In genomic region chr1:155185783-155186265, GRCh38 we compare ENCODE assay signal across 11 cellular contexts. TPM values are rescaled to one million over a fixed set of nuclear protein-coding genes. Genes with fewer than 3 reads are reported as not detected.
DNase-seq lines count a peak whose midpoint lies in the region; ATAC-seq and TF ChIP-seq lines count a peak whose summit lies in the region.
"Had no signal": no experiment of that assay in that cellular context is flagged by ENCODE, and none has a peak within 500 bp of the region (broad histone marks: within the 10 kb centered on the region; RNA-seq: fewer than 3 reads in every experiment).

No MANE protein-coding gene starts in this region.

- H3K4me2 ChIP-seq in neural progenitor cell: no peak overlapping the region

- TF ChIP-seq CTCF in CD14-positive monocyte (IDR thresholded peaks at IDR 0.05) (peak; percentile 0), colonic mucosa (IDR thresholded peaks at IDR 0.05) (no peak), neural progenitor cell (IDR thresholded peaks at IDR 0.05) (no peak)

- no peak overlapping the region for H2AFZ ChIP-seq in neural progenitor cell (replicated peaks)

- H3K27me3 ChIP-seq in colonic mucosa: no peaks in the 10 kb centered on the region
- H3K27me3 ChIP-seq in neural progenitor cell: no peaks in the 10 kb centered on the region
- no peaks in the 10 kb centered on the region for H3K27me3 ChIP-seq in H7 (ENCODE audit: control insufficient read depth, insufficient read depth, low read length)
- H3K27me3 ChIP-seq: dorsolateral prefrontal cortex had no signal

- H3K36me3 Mint-ChIP-seq in CD14-positive monocyte (peaks cover 0 to 3% of the 10 kb centered on the region in 2 donors), neural progenitor cell (peaks cover 11% of the 10 kb centered on the region)

- H3K4me3 ChIP-seq in colonic mucosa: no peak overlapping the region
- no peak overlapping the region for H3K4me3 ChIP-seq in neural progenitor cell
- H3K4me3 ChIP-seq in H7 (ENCODE audit: insufficient read depth, low read depth, low read length): no peak overlapping the region
- H3K4me3 ChIP-seq: dorsolateral prefrontal cortex had no signal

- no peaks in the 10 kb centered on the region for H3K9me3 Mint-ChIP-seq in CD14-positive monocyte
- H3K9me3 Mint-ChIP-seq in neural progenitor cell: peaks cover 4% of the 10 kb centered on the region

- H3K79me2 ChIP-seq in neural progenitor cell (ENCODE audit: low read depth): no peaks in the 10 kb centered on the region

- H3K4me1 ChIP-seq in colonic mucosa (peaks cover 8% of the 10 kb centered on the region), neural progenitor cell (peaks cover 5% of the 10 kb centered on the region)

- intact Hi-C loops in CD14-positive monocyte (cut with micrococcal nuclease) (no loop called here), colonic mucosa (cut with DNase I) (no loop called here)

- H3K27ac ChIP-seq in colonic mucosa (peak overlapping the region; percentile 55), neural progenitor cell (no peak overlapping the region)

- no peaks in the 10 kb centered on the region for H3K9me3 ChIP-seq in colonic mucosa
- no peaks in the 10 kb centered on the region for H3K9me3 ChIP-seq in neural progenitor cell (ENCODE audit: low read depth)

- H3K27me3 Mint-ChIP-seq in CD14-positive monocyte (ENCODE audit: low read depth in 3 of 3) (peaks cover 4 to 17% (median 9%) of the 10 kb centered on the region in 3 donors), neural progenitor cell (ENCODE audit: insufficient read depth, low read depth) (peaks cover 15% of the 10 kb centered on the region)

- H3F3A ChIP-seq in neural progenitor cell (ENCODE audit: low read depth): peaks cover 8% of the 10 kb centered on the region

- H3K36me3 ChIP-seq in colonic mucosa (no peaks in the 10 kb centered on the region), neural progenitor cell (no peaks in the 10 kb centered on the region), H7 (replicated peaks; ENCODE audit: control insufficient read depth, insufficient read depth, low read length) (peaks cover 4% of the 10 kb centered on the region)

- H3K9ac ChIP-seq in colonic mucosa (ENCODE audit: low read depth in 2 of 2, low read length in 2 of 2): peak overlapping the region; percentile 20 to 77
- H3K9ac ChIP-seq in neural progenitor cell: no peak overlapping the region

- H4K20me1 ChIP-seq in neural progenitor cell (ENCODE audit: low read depth): no peaks in the 10 kb centered on the region

- peaks cover 15% of the 10 kb centered on the region for H3K4me1 Mint-ChIP-seq in CD14-positive monocyte
- H3K4me1 Mint-ChIP-seq in neural progenitor cell: peaks cover 7% of the 10 kb centered on the region

- H3K4me3 Mint-ChIP-seq in CD14-positive monocyte (no peak overlapping the region), neural progenitor cell (no peak overlapping the region)

- H3K27ac Mint-ChIP-seq in CD14-positive monocyte (peak overlapping the region in 2 of 7 donors; percentile 25 to 63), neural progenitor cell (peak overlapping the region; percentile 62)

- DNase-seq in CD14-positive monocyte (ENCODE audit: low spot score): no peak
- no peak for DNase-seq in colonic mucosa
- no peak for DNase-seq in neural progenitor cell (ENCODE audit: low spot score)
- DNase-seq in H7: no peak
- DNase-seq in CD1c-positive myeloid dendritic cell (ENCODE audit: extremely low spot score): no peak
- DNase-seq: activated CD8-positive, alpha-beta memory T cell treated with anti-CD3 and anti-CD28 coated beads for 24 hours; PC-3 had no signal

- peak; percentile 11 for ATAC-seq in HG03354 (IDR thresholded peaks at IDR 0.05; ENCODE audit: poor library complexity, severe bottlenecking, unreplicated experiment)
- no peak for ATAC-seq in GM19452 (IDR thresholded peaks at IDR 0.05; ENCODE audit: unreplicated experiment)
- ATAC-seq in GM18519 (IDR thresholded peaks at IDR 0.05; ENCODE audit: low FRiP score, unreplicated experiment): no peak

RNA-seq across cellular contexts. Expression of gene TRIM46, which starts 12.2 kb away (rescaled TPM):
- polyA plus RNA-seq in CD14-positive monocyte: not detected
- total RNA-seq in colonic mucosa: under 1 TPM; 0.10 to 0.19 TPM
- total RNA-seq in neural progenitor cell (ENCODE audit: low replicate concordance): 3.9 and 10.2 TPM in 2 replicates
- 9.9 and 11.1 TPM in 2 replicates for total RNA-seq in H7 (2014; rRNA removed; shearing (Covaris generic))

RNA-seq across cellular contexts. Expression of gene KRTCAP2, which starts 12.7 kb away (rescaled TPM):
- 100 to 1,000 TPM; 247 to 256 TPM for polyA plus RNA-seq in CD14-positive monocyte
- 100 to 1,000 TPM; 140 to 172 TPM for total RNA-seq in colonic mucosa
- total RNA-seq in neural progenitor cell (ENCODE audit: low replicate concordance): 37.8 and 100 TPM in 2 replicates
- 165 and 204 TPM in 2 replicates for total RNA-seq in H7 (2014; rRNA removed; shearing (Covaris generic))

RNA-seq across cellular contexts. Expression of gene THBS3, which starts 21.9 kb away (rescaled TPM):
- 1 to 10 TPM; 3.2 to 5.3 TPM for polyA plus RNA-seq in CD14-positive monocyte
- total RNA-seq in colonic mucosa: 10 to 100 TPM; 12.2 to 16.0 TPM
- 19.3 and 30.4 TPM in 2 replicates for total RNA-seq in neural progenitor cell (ENCODE audit: low replicate concordance)
- total RNA-seq in H7 (2014; rRNA removed; shearing (Covaris generic)): 14.9 and 21.5 TPM in 2 replicates

RNA-seq across cellular contexts. Expression of gene MTX1, which starts 22.7 kb away (rescaled TPM):
- 100 to 1,000 TPM in 1 of 2 donors, 10 to 100 TPM in 1; 86.0 to 101 TPM for polyA plus RNA-seq in CD14-positive monocyte
- total RNA-seq in colonic mucosa (10 to 100 TPM; 37.5 to 55.8 TPM), neural progenitor cell (ENCODE audit: low replicate concordance) (25.6 and 46.5 TPM in 2 replicates)
- total RNA-seq in H7 (2014; rRNA removed; shearing (Covaris generic)): 180 and 221 TPM in 2 replicates

RNA-seq across cellular contexts. Expression of gene DPM3, which starts 45.5 kb away (rescaled TPM):
- 100 to 1,000 TPM in 1 of 2 donors, 10 to 100 TPM in 1; 99.9 to 141 TPM for polyA plus RNA-seq in CD14-positive monocyte
- 100 to 1,000 TPM; 149 to 182 TPM for total RNA-seq in colonic mucosa
- total RNA-seq in neural progenitor cell (ENCODE audit: low replicate concordance): 16.8 and 133 TPM in 2 replicates
- 119 and 193 TPM in 2 replicates for total RNA-seq in H7 (2014; rRNA removed; shearing (Covaris generic))
